1 cellular context compared by ENCODE assay signal in the genomic region with DNA sequence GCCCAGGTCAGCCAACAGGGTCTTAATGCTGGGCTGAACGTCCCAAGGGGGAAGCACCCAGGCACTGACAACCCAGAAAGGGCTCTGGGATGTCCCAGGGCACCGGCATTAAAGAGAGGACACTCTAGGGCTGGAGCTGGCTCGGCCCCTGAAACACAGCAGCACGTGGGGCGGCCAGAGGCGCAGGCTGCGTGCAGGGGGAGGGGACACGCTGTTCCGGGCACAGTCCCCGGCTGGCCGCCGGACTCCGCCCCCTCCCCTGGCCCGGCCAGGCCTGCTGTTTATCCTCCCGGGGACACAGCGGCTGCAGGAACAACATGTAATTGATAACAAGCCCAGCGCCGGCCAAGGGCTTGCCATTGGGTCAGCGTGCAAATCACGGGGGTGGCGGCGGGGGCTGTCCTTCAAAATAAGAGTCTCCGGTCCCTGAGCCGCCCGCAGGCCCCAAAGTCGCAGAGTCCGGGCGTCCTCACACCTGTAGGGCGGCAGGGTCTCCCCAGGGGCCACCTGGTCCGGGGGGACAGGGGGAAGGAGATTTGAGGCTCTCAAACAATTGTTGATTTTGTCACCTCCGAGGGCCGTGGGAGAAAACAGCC.
A peak's percentile ranks its signal among the peaks of the same experiment; 100 is the strongest.
TF ChIP-seq lines count a peak whose summit lies in the region.

No MANE protein-coding gene starts in this region.

TF ChIP-seq in WTC11, 78 proteins besides CTCF, POLR2A, EP300 and RAD21 (continued from another document and continues in another):
- TF ChIP-seq, protein P1, sequence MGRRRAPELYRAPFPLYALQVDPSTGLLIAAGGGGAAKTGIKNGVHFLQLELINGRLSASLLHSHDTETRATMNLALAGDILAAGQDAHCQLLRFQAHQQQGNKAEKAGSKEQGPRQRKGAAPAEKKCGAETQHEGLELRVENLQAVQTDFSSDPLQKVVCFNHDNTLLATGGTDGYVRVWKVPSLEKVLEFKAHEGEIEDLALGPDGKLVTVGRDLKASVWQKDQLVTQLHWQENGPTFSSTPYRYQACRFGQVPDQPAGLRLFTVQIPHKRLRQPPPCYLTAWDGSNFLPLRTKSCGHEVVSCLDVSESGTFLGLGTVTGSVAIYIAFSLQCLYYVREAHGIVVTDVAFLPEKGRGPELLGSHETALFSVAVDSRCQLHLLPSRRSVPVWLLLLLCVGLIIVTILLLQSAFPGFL (CRISPR knock-in tag; IDR thresholded peaks at IDR 0.05; ENCODE audit: borderline replicate concordance) = no peak
- no peak for TF ChIP-seq CBFB (CRISPR knock-in tag; IDR thresholded peaks at IDR 0.05; ENCODE audit: low read depth)
- TF ChIP-seq HMGA2 (CRISPR knock-in tag; IDR thresholded peaks at IDR 0.05) = no peak
- no peak for TF ChIP-seq ATF1 (CRISPR knock-in tag; IDR thresholded peaks at IDR 0.05)
- TF ChIP-seq, protein P2, sequence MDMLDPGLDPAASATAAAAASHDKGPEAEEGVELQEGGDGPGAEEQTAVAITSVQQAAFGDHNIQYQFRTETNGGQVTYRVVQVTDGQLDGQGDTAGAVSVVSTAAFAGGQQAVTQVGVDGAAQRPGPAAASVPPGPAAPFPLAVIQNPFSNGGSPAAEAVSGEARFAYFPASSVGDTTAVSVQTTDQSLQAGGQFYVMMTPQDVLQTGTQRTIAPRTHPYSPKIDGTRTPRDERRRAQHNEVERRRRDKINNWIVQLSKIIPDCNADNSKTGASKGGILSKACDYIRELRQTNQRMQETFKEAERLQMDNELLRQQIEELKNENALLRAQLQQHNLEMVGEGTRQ (CRISPR knock-in tag; IDR thresholded peaks at IDR 0.05) = peak; percentile 78
- no peak for TF ChIP-seq JAZF1 (CRISPR knock-in tag; IDR thresholded peaks at IDR 0.05)
- TF ChIP-seq, protein P3, sequence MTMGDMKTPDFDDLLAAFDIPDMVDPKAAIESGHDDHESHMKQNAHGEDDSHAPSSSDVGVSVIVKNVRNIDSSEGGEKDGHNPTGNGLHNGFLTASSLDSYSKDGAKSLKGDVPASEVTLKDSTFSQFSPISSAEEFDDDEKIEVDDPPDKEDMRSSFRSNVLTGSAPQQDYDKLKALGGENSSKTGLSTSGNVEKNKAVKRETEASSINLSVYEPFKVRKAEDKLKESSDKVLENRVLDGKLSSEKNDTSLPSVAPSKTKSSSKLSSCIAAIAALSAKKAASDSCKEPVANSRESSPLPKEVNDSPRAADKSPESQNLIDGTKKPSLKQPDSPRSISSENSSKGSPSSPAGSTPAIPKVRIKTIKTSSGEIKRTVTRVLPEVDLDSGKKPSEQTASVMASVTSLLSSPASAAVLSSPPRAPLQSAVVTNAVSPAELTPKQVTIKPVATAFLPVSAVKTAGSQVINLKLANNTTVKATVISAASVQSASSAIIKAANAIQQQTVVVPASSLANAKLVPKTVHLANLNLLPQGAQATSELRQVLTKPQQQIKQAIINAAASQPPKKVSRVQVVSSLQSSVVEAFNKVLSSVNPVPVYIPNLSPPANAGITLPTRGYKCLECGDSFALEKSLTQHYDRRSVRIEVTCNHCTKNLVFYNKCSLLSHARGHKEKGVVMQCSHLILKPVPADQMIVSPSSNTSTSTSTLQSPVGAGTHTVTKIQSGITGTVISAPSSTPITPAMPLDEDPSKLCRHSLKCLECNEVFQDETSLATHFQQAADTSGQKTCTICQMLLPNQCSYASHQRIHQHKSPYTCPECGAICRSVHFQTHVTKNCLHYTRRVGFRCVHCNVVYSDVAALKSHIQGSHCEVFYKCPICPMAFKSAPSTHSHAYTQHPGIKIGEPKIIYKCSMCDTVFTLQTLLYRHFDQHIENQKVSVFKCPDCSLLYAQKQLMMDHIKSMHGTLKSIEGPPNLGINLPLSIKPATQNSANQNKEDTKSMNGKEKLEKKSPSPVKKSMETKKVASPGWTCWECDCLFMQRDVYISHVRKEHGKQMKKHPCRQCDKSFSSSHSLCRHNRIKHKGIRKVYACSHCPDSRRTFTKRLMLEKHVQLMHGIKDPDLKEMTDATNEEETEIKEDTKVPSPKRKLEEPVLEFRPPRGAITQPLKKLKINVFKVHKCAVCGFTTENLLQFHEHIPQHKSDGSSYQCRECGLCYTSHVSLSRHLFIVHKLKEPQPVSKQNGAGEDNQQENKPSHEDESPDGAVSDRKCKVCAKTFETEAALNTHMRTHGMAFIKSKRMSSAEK (CRISPR knock-in tag; IDR thresholded peaks at IDR 0.05; ENCODE audit: borderline replicate concordance) = no peak
- peak; percentile 83; the same call in 1 of the 2 replicates for TF ChIP-seq ETV6 (CRISPR knock-in tag; IDR thresholded peaks at IDR 0.05)
- TF ChIP-seq GTF2I (CRISPR knock-in tag; conservative IDR thresholded peaks at IDR 0.05) = no peak
- TF ChIP-seq, protein P4, sequence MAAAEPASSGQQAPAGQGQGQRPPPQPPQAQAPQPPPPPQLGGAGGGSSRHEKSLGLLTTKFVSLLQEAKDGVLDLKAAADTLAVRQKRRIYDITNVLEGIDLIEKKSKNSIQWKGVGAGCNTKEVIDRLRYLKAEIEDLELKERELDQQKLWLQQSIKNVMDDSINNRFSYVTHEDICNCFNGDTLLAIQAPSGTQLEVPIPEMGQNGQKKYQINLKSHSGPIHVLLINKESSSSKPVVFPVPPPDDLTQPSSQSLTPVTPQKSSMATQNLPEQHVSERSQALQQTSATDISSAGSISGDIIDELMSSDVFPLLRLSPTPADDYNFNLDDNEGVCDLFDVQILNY (CRISPR knock-in tag; IDR thresholded peaks at IDR 0.05) = peak; percentile 59; the same call in 1 of the 2 replicates
- TF ChIP-seq TCF7 (CRISPR knock-in tag; IDR thresholded peaks at IDR 0.05; ENCODE audit: low read depth) = no peak
- TF ChIP-seq, protein P5, sequence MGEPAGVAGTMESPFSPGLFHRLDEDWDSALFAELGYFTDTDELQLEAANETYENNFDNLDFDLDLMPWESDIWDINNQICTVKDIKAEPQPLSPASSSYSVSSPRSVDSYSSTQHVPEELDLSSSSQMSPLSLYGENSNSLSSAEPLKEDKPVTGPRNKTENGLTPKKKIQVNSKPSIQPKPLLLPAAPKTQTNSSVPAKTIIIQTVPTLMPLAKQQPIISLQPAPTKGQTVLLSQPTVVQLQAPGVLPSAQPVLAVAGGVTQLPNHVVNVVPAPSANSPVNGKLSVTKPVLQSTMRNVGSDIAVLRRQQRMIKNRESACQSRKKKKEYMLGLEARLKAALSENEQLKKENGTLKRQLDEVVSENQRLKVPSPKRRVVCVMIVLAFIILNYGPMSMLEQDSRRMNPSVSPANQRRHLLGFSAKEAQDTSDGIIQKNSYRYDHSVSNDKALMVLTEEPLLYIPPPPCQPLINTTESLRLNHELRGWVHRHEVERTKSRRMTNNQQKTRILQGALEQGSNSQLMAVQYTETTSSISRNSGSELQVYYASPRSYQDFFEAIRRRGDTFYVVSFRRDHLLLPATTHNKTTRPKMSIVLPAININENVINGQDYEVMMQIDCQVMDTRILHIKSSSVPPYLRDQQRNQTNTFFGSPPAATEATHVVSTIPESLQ (CRISPR knock-in tag; IDR thresholded peaks at IDR 0.05) = no peak
- TF ChIP-seq, protein P6, sequence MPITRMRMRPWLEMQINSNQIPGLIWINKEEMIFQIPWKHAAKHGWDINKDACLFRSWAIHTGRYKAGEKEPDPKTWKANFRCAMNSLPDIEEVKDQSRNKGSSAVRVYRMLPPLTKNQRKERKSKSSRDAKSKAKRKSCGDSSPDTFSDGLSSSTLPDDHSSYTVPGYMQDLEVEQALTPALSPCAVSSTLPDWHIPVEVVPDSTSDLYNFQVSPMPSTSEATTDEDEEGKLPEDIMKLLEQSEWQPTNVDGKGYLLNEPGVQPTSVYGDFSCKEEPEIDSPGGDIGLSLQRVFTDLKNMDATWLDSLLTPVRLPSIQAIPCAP (CRISPR knock-in tag; IDR thresholded peaks at IDR 0.05) = no peak
- TF ChIP-seq, protein P7, sequence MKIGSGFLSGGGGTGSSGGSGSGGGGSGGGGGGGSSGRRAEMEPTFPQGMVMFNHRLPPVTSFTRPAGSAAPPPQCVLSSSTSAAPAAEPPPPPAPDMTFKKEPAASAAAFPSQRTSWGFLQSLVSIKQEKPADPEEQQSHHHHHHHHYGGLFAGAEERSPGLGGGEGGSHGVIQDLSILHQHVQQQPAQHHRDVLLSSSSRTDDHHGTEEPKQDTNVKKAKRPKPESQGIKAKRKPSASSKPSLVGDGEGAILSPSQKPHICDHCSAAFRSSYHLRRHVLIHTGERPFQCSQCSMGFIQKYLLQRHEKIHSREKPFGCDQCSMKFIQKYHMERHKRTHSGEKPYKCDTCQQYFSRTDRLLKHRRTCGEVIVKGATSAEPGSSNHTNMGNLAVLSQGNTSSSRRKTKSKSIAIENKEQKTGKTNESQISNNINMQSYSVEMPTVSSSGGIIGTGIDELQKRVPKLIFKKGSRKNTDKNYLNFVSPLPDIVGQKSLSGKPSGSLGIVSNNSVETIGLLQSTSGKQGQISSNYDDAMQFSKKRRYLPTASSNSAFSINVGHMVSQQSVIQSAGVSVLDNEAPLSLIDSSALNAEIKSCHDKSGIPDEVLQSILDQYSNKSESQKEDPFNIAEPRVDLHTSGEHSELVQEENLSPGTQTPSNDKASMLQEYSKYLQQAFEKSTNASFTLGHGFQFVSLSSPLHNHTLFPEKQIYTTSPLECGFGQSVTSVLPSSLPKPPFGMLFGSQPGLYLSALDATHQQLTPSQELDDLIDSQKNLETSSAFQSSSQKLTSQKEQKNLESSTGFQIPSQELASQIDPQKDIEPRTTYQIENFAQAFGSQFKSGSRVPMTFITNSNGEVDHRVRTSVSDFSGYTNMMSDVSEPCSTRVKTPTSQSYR (CRISPR knock-in tag; IDR thresholded peaks at IDR 0.05) = peak; percentile 84
- TF ChIP-seq, protein P8, sequence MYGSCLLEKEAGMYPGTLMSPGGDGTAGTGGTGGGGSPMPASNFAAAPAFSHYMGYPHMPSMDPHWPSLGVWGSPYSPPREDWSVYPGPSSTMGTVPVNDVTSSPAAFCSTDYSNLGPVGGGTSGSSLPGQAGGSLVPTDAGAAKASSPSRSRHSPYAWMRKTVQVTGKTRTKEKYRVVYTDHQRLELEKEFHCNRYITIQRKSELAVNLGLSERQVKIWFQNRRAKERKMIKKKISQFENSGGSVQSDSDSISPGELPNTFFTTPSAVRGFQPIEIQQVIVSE (CRISPR knock-in tag; IDR thresholded peaks at IDR 0.05; ENCODE audit: borderline replicate concordance) = no peak
- peak; percentile 94 for TF ChIP-seq FOXK1 (CRISPR knock-in tag; IDR thresholded peaks at IDR 0.05)
- no peak for TF ChIP-seq TEAD4 (CRISPR knock-in tag; IDR thresholded peaks at IDR 0.05)
- no peak for TF ChIP-seq SMAD4 (CRISPR knock-in tag; IDR thresholded peaks at IDR 0.05)
- no peak for TF ChIP-seq ZNF317 (CRISPR knock-in tag; IDR thresholded peaks at IDR 0.05; ENCODE audit: borderline replicate concordance, low read depth)
- TF ChIP-seq ZNF232 (CRISPR knock-in tag; IDR thresholded peaks at IDR 0.05) = no peak
- no peak for TF ChIP-seq ZNF423 (CRISPR knock-in tag; IDR thresholded peaks at IDR 0.05)
- TF ChIP-seq, protein P9, sequence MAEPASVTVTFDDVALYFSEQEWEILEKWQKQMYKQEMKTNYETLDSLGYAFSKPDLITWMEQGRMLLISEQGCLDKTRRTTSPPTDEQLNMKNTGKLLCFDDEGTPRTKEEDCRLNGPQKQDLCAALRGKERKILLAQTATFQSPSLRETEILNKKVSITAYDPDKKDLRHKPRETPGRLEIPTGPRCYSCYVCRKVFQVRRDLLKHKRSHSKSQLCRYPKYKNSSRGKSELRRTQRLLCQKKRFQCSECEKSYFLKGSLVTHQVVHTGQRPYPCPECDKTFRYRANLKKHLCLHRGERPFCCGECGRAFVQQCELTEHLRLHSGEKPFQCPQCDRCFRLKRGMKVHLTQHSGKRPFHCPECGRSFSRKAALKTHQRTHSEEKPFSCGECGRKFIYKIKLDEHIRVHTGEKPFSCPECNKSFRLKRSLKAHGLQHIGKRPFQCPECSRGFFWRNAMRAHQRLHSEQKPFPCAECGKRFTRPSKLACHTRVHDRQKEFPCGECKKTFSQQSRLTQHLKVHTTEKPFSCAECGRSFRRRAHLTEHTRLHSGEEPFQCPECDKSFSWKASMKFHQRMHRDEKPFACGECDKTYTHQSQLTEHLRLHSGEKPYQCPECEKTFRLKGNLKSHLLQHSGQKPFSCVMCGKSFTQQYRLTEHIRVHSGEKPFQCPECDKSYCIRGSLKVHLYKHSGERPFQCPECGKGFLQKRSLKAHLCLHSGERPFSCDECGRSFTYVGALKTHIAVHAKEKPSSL (CRISPR knock-in tag; conservative IDR thresholded peaks at IDR 0.05) = no peak
- TF ChIP-seq SOX15 (CRISPR knock-in tag; IDR thresholded peaks at IDR 0.05) = no peak
- 0 out of 2 replicates have a peak, but pooled peaks have one; percentile 19 for TF ChIP-seq RELA (CRISPR knock-in tag; IDR thresholded peaks at IDR 0.05; ENCODE audit: borderline replicate concordance)
- TF ChIP-seq, protein P10, sequence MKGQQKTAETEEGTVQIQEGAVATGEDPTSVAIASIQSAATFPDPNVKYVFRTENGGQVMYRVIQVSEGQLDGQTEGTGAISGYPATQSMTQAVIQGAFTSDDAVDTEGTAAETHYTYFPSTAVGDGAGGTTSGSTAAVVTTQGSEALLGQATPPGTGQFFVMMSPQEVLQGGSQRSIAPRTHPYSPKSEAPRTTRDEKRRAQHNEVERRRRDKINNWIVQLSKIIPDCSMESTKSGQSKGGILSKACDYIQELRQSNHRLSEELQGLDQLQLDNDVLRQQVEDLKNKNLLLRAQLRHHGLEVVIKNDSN (CRISPR knock-in tag; IDR thresholded peaks at IDR 0.05) = peak; percentile 86
- no peak for TF ChIP-seq PRRX2 (CRISPR knock-in tag; IDR thresholded peaks at IDR 0.05)
- TF ChIP-seq NR1H2 (CRISPR knock-in tag; IDR thresholded peaks at IDR 0.05) = no peak
- TF ChIP-seq FOXP1 (CRISPR knock-in tag; IDR thresholded peaks at IDR 0.05; ENCODE audit: borderline replicate concordance) = no peak; the same call in 1 of the 2 replicates
- no peak for TF ChIP-seq NR3C1 (CRISPR knock-in tag; conservative IDR thresholded peaks at IDR 0.05; ENCODE audit: low read depth)
- TF ChIP-seq ZBTB21 (CRISPR knock-in tag; IDR thresholded peaks at IDR 0.05; ENCODE audit: borderline replicate concordance) = no peak
- TF ChIP-seq, protein P11, sequence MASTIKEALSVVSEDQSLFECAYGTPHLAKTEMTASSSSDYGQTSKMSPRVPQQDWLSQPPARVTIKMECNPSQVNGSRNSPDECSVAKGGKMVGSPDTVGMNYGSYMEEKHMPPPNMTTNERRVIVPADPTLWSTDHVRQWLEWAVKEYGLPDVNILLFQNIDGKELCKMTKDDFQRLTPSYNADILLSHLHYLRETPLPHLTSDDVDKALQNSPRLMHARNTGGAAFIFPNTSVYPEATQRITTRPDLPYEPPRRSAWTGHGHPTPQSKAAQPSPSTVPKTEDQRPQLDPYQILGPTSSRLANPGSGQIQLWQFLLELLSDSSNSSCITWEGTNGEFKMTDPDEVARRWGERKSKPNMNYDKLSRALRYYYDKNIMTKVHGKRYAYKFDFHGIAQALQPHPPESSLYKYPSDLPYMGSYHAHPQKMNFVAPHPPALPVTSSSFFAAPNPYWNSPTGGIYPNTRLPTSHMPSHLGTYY (CRISPR knock-in tag; IDR thresholded peaks at IDR 0.05) = no peak
- TF ChIP-seq, protein P12, sequence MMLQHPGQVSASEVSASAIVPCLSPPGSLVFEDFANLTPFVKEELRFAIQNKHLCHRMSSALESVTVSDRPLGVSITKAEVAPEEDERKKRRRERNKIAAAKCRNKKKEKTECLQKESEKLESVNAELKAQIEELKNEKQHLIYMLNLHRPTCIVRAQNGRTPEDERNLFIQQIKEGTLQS (CRISPR knock-in tag; conservative IDR thresholded peaks at IDR 0.05) = no peak
